ENCODE assay signal across 35 cellular contexts in genomic region chr6:133352046-133352445, GRCh38.
"Had no signal": no experiment of that assay in that cellular context is flagged by ENCODE, and none has a peak within 500 bp of the region (broad histone marks: within the 10 kb centered on the region; RNA-seq: fewer than 3 reads in every experiment).

No MANE protein-coding gene starts in this region.

- H3K27me3 Mint-ChIP-seq: activated CD4-positive, alpha-beta memory T cell treated with anti-CD3 and anti-CD28 coated beads for 36 hours; central memory CD8-positive, alpha-beta T cell had no signal

- H3K36me3 ChIP-seq: brain microvascular endothelial cell, cardiac muscle cell, MG63 had no signal

- H3K4me3 Mint-ChIP-seq: activated B cell treated with CpG ODN at 0.5 μM for 24 hours; activated CD4-positive, alpha-beta memory T cell treated with anti-CD3 and anti-CD28 coated beads for 36 hours; activated naive CD4-positive, alpha-beta T cell treated with anti-CD3 and anti-CD28 coated beads for 36 hours; activated naive CD8-positive, alpha-beta T cell; activated naive CD8-positive, alpha-beta T cell treated with anti-CD3 and anti-CD28 coated beads, Interleukin-2, amount 50 U/mL, for 24 hours; activated T-cell treated with anti-CD3 and anti-CD28 coated beads, Interleukin-2, amount 50 U/mL, for 4 hours; activated T-helper 1 cell treated with anti-CD3 and anti-CD28 coated beads, Interleukin-12 subunit alpha, Interleukin-12 subunit beta, Interleukin-2, Interleukin-4 antibody, amounts not matched to agents 30 ng/mL and 10 ng/mL and 1 ng/mL, durations not matched to agents 14 hours and 24 hours and 36 hours; central memory CD8-positive, alpha-beta T cell had no signal

- H3K27ac ChIP-seq: brain microvascular endothelial cell, cardiac muscle cell, VCaP had no signal

- H3K4me1 Mint-ChIP-seq: activated B cell treated with CpG ODN at 0.5 μM for 24 hours; activated naive CD8-positive, alpha-beta T cell treated with anti-CD3 and anti-CD28 coated beads, Interleukin-2, amount 50 U/mL, for 24 hours; central memory CD8-positive, alpha-beta T cell had no signal

- H3K9me3 Mint-ChIP-seq: activated B cell treated with CpG ODN at 0.5 μM for 24 hours; activated CD4-positive, alpha-beta memory T cell treated with anti-CD3 and anti-CD28 coated beads for 36 hours; activated naive CD4-positive, alpha-beta T cell treated with anti-CD3 and anti-CD28 coated beads for 36 hours; activated naive CD8-positive, alpha-beta T cell treated with anti-CD3 and anti-CD28 coated beads, Interleukin-2, amount 50 U/mL, for 24 hours; activated T-cell treated with anti-CD3 and anti-CD28 coated beads, Interleukin-2, amount 50 U/mL, for 4 hours; activated T-helper 1 cell treated with anti-CD3 and anti-CD28 coated beads, Interleukin-12 subunit alpha, Interleukin-12 subunit beta, Interleukin-2, Interleukin-4 antibody, amounts not matched to agents 30 ng/mL and 10 ng/mL and 1 ng/mL, durations not matched to agents 14 hours and 24 hours and 36 hours had no signal

- DNase-seq: activated B cell treated with CpG ODN at 0.5 μM for 24 hours; activated CD4-positive, alpha-beta memory T cell treated with anti-CD3 and anti-CD28 coated beads for 36 hours; activated CD4-positive, alpha-beta T cell treated with anti-CD3 and anti-CD28 coated beads for 4 hours; activated CD4-positive, alpha-beta T cell treated with anti-CD3 and anti-CD28 coated beads, Interleukin-2, amount 50 U/mL, for 1 hour; activated CD4-positive, CD25-positive, alpha-beta regulatory T cell treated with anti-CD3 and anti-CD28 coated beads, Interleukin-2, amount 50 U/mL, for 72 hours; activated CD8-positive, alpha-beta memory T cell treated with anti-CD3 and anti-CD28 coated beads, Interleukin-2, amount 50 U/mL, for 4 hours; activated gamma-delta T cell treated with Interleukin-2 at 50 U/mL for 16 hours; activated naive CD4-positive, alpha-beta T cell treated with anti-CD3 and anti-CD28 coated beads for 36 hours; activated naive CD8-positive, alpha-beta T cell treated with anti-CD3 and anti-CD28 coated beads, Interleukin-2, amount 50 U/mL, for 24 hours; activated T-cell treated with anti-CD3 and anti-CD28 coated beads for 4 hours; activated T-cell treated with anti-CD3 and anti-CD28 coated beads, Interleukin-2, amount 50 U/mL, for 4 hours; anterior cingulate cortex; brain microvascular endothelial cell; Kasumi-1; KG1; MG63; NCI-H1048; NCI-H1105 treated with DMSO at 0.1 percent for 48 hours; NCI-H1436; NCI-H1694; NCI-H1930; NCI-H2081 treated with DMSO at 0.1 percent for 48 hours; NCI-H226; NCI-H446 treated with DMSO at 0.1 percent for 48 hours; NCI-H524 treated with DMSO at 0.1 percent for 48 hours; Right ventricle myocardium superior; SW 1271; T-helper 1 cell; T-helper 2 cell; T-helper 9 cell had no signal

- H3K4me3 ChIP-seq: cardiac muscle cell, MG63 had no signal

- H3K9me3 ChIP-seq: MG63 had no signal

- ATAC-seq: activated naive CD8-positive, alpha-beta T cell treated with anti-CD3 and anti-CD28 coated beads, Interleukin-2, amount 50 U/mL, for 24 hours; activated T-cell treated with anti-CD3 and anti-CD28 coated beads, Interleukin-2, amount 50 U/mL, for 4 hours had no signal

- H3K36me3 Mint-ChIP-seq: activated CD4-positive, alpha-beta memory T cell treated with anti-CD3 and anti-CD28 coated beads for 36 hours; activated naive CD8-positive, alpha-beta T cell had no signal

- H3K27me3 ChIP-seq: brain microvascular endothelial cell, cardiac muscle cell, MG63 had no signal

- H3K27ac Mint-ChIP-seq: activated B cell treated with CpG ODN at 0.5 μM for 24 hours; activated CD4-positive, alpha-beta memory T cell treated with anti-CD3 and anti-CD28 coated beads for 36 hours; activated naive CD4-positive, alpha-beta T cell treated with anti-CD3 and anti-CD28 coated beads for 36 hours; activated naive CD8-positive, alpha-beta T cell; activated naive CD8-positive, alpha-beta T cell treated with anti-CD3 and anti-CD28 coated beads, Interleukin-2, amount 50 U/mL, for 24 hours; activated T-helper 1 cell treated with anti-CD3 and anti-CD28 coated beads, Interleukin-12 subunit alpha, Interleukin-12 subunit beta, Interleukin-2, Interleukin-4 antibody, amounts not matched to agents 30 ng/mL and 10 ng/mL and 1 ng/mL, durations not matched to agents 14 hours and 24 hours and 36 hours had no signal
